In genomic region chr4:184713887-184714286, GRCh38 we compare ENCODE assay signal across 17 cellular contexts. TPM values are rescaled to one million over a fixed set of nuclear protein-coding genes. Genes with fewer than 3 reads are reported as not detected.
DNase-seq lines count a peak whose midpoint lies in the region; ATAC-seq lines count a peak whose summit lies in the region.
"Had no signal": no experiment of that assay in that cellular context is flagged by ENCODE, and none has a peak within 500 bp of the region (broad histone marks: within the 10 kb centered on the region; RNA-seq: fewer than 3 reads in every experiment).

No MANE protein-coding gene starts in this region.

- peak; percentile 44 for DNase-seq in activated CD4-positive, alpha-beta T cell treated with anti-CD3 and anti-CD28 coated beads, Interleukin-2, amount 10 ng/mL, durations not matched to agents 24 days and 14 days
- DNase-seq in activated CD4-positive, alpha-beta T cell treated with anti-CD3 and anti-CD28 coated beads for 4 hours: no peak
- no peak for DNase-seq in central memory CD8-positive, alpha-beta T cell (ENCODE audit: low spot score in 2 of 2)
- DNase-seq in mesendoderm: peak; percentile 57
- peak in 1 of 2 donors; percentile 43 for DNase-seq in trophoblast cell
- no peak for DNase-seq in H7
- DNase-seq: CD8-positive, alpha-beta T cell; DMS 273 treated with DMSO at 0.1 percent for 48 hours; DMS53; DND-41; EL had no signal

- H3K9me3 ChIP-seq in trophoblast cell (ENCODE audit: insufficient read depth, low read depth, low read length): no peaks in the 10 kb centered on the region
- H3K9me3 ChIP-seq: HAP-1 had no signal

- H4K12ac ChIP-seq in trophoblast cell (ENCODE audit: low read depth, low read length): no peak overlapping the region

- no peak overlapping the region for H3K4me3 ChIP-seq in mesendoderm (ENCODE audit: low read length)
- H3K4me3 ChIP-seq in trophoblast cell (ENCODE audit: low read depth, low read length): no peak overlapping the region
- H3K4me3 ChIP-seq in H7 (ENCODE audit: insufficient read depth, low read depth, low read length): no peak overlapping the region
- H3K4me3 ChIP-seq: BLaER1 treated with 17β-estradiol and CSF1 and Interleukin-3, amounts not matched to agents 10 nM and 100 nM; GM12878; HAP-1 had no signal

- H3K36me3 Mint-ChIP-seq in activated CD4-positive, alpha-beta T cell treated with anti-CD3 and anti-CD28 coated beads, Interleukin-2, amount 10 ng/mL, durations not matched to agents 24 days and 14 days (ENCODE audit: low read depth): peaks cover 63% of the 10 kb centered on the region
- H3K36me3 Mint-ChIP-seq in central memory CD8-positive, alpha-beta T cell (ENCODE audit: insufficient read depth): no peaks in the 10 kb centered on the region

- H3K4me1 Mint-ChIP-seq in activated CD4-positive, alpha-beta T cell treated with anti-CD3 and anti-CD28 coated beads, Interleukin-2, amount 10 ng/mL, durations not matched to agents 24 days and 14 days: peaks cover 26% of the 10 kb centered on the region
- no peaks in the 10 kb centered on the region for H3K4me1 Mint-ChIP-seq in central memory CD8-positive, alpha-beta T cell

- H3K4me1 ChIP-seq in mesendoderm (ENCODE audit: control insufficient read depth, low read depth, low read length) (no peaks in the 10 kb centered on the region), trophoblast cell (ENCODE audit: control insufficient read depth in 1 of 2, insufficient read depth in 2 of 2, low read length in 2 of 2) (no peaks in the 10 kb centered on the region)
- H3K4me1 ChIP-seq: BLaER1 treated with 17β-estradiol and CSF1 and Interleukin-3, amounts not matched to agents 10 nM and 100 nM; HAP-1 had no signal

- H3K27me3 ChIP-seq in mesendoderm (ENCODE audit: insufficient read depth, low read length, poor library complexity) (no peaks in the 10 kb centered on the region), trophoblast cell (ENCODE audit: insufficient read depth, low read length) (no peaks in the 10 kb centered on the region), H7 (ENCODE audit: control insufficient read depth, insufficient read depth, low read length) (no peaks in the 10 kb centered on the region)
- H3K27me3 ChIP-seq: BLaER1 treated with 17β-estradiol and CSF1 and Interleukin-3, amounts not matched to agents 10 nM and 100 nM had no signal

- H3K18ac ChIP-seq in mesendoderm (ENCODE audit: low read length): no peak overlapping the region
- no peak overlapping the region for H3K18ac ChIP-seq in trophoblast cell (ENCODE audit: low read length)

- no peak overlapping the region for H3K56ac ChIP-seq in mesendoderm (ENCODE audit: low read length)

- no peak overlapping the region for H3K14ac ChIP-seq in trophoblast cell (ENCODE audit: low read length)

- H3K23ac ChIP-seq in mesendoderm (ENCODE audit: low read length): no peak overlapping the region
- no peak overlapping the region for H3K23ac ChIP-seq in trophoblast cell (ENCODE audit: low read length)

- no peak for ATAC-seq in central memory CD8-positive, alpha-beta T cell (replicated peaks; ENCODE audit: extremely low read depth, poor library complexity, severe bottlenecking)
- no peak for ATAC-seq in GM21619 (IDR thresholded peaks at IDR 0.05; ENCODE audit: unreplicated experiment)
- ATAC-seq in HG03039 (IDR thresholded peaks at IDR 0.05; ENCODE audit: unreplicated experiment): no peak
- ATAC-seq: CD8-positive, alpha-beta T cell; GM12878 had no signal

- H4K8ac ChIP-seq in mesendoderm (ENCODE audit: low read depth, low read length) (no peak overlapping the region), trophoblast cell (ENCODE audit: low read depth, low read length) (no peak overlapping the region)

- H2AK5ac ChIP-seq in mesendoderm (ENCODE audit: low read length): no peak overlapping the region
- H2AK5ac ChIP-seq in trophoblast cell (ENCODE audit: low read length): no peak overlapping the region

- H2AFZ ChIP-seq in trophoblast cell (ENCODE audit: insufficient read depth, low read length, poor library complexity): no peak overlapping the region

- H4K5ac ChIP-seq in mesendoderm (ENCODE audit: low read length): no peak overlapping the region

- H3K9me3 Mint-ChIP-seq in activated CD4-positive, alpha-beta T cell treated with anti-CD3 and anti-CD28 coated beads, Interleukin-2, amount 10 ng/mL, durations not matched to agents 24 days and 14 days: no peaks in the 10 kb centered on the region
- no peaks in the 10 kb centered on the region for H3K9me3 Mint-ChIP-seq in central memory CD8-positive, alpha-beta T cell
- H3K9me3 Mint-ChIP-seq: CD8-positive, alpha-beta T cell had no signal

- H3K27ac ChIP-seq in mesendoderm (ENCODE audit: low read depth, low read length) (no peak overlapping the region), trophoblast cell (ENCODE audit: low read depth, low read length) (no peak overlapping the region)
- H3K27ac ChIP-seq: BLaER1 treated with 17β-estradiol and CSF1 and Interleukin-3, amounts not matched to agents 10 nM and 100 nM had no signal

- H3K79me1 ChIP-seq in mesendoderm (ENCODE audit: low read length) (peaks cover 7% of the 10 kb centered on the region), trophoblast cell (ENCODE audit: low read length) (no peaks in the 10 kb centered on the region)

- H3K36me3 ChIP-seq in mesendoderm (ENCODE audit: control insufficient read depth, insufficient read depth, low read length) (peaks cover 4% of the 10 kb centered on the region), trophoblast cell (ENCODE audit: control insufficient read depth in 1 of 2, insufficient read depth in 2 of 2, low read length in 2 of 2) (peaks cover 14 to 18% of the 10 kb centered on the region in 2 experiments), H7 (replicated peaks; ENCODE audit: control insufficient read depth, insufficient read depth, low read length) (peaks cover 21% of the 10 kb centered on the region)

- no peak overlapping the region for H2BK15ac ChIP-seq in mesendoderm (replicated peaks; ENCODE audit: low read depth)

- H3K4me2 ChIP-seq in mesendoderm (ENCODE audit: low read length) (no peak overlapping the region), trophoblast cell (ENCODE audit: low read length) (no peak overlapping the region)
- H3K4me2 ChIP-seq: BLaER1 treated with 17β-estradiol and CSF1 and Interleukin-3, amounts not matched to agents 10 nM and 100 nM had no signal

- H3K9ac ChIP-seq in mesendoderm (ENCODE audit: low read length): no peak overlapping the region
- H3K9ac ChIP-seq in trophoblast cell (ENCODE audit: low read length): peak overlapping the region; percentile 72
- H3K9ac ChIP-seq: BLaER1 treated with 17β-estradiol and CSF1 and Interleukin-3, amounts not matched to agents 10 nM and 100 nM had no signal

- H3K79me2 ChIP-seq in mesendoderm (ENCODE audit: control insufficient read depth, insufficient read depth, low read length) (no peaks in the 10 kb centered on the region), trophoblast cell (ENCODE audit: control insufficient read depth, insufficient read depth, low read length, poor library complexity) (no peaks in the 10 kb centered on the region)

- no peak overlapping the region for H4K91ac ChIP-seq in trophoblast cell (ENCODE audit: low read depth, low read length)

- no CpG with 5 or more reads among the region's 2 CpGs for WGBS in mesendoderm (ENCODE audit: extremely low coverage, insufficient coverage, low lambda C conversion rate)
- WGBS in trophoblast cell (ENCODE audit: extremely low coverage, insufficient coverage, insufficient read length): no CpG with 5 or more reads among the region's 2 CpGs

- no peak overlapping the region for H3K27ac Mint-ChIP-seq in activated CD4-positive, alpha-beta T cell treated with anti-CD3 and anti-CD28 coated beads, Interleukin-2, amount 10 ng/mL, durations not matched to agents 24 days and 14 days
- peak overlapping the region; percentile 32 for H3K27ac Mint-ChIP-seq in central memory CD8-positive, alpha-beta T cell (ENCODE audit: low read depth)
- H3K27ac Mint-ChIP-seq: B cell; CD8-positive, alpha-beta T cell had no signal

- H2BK5ac ChIP-seq in mesendoderm (ENCODE audit: low read length) (no peak overlapping the region), trophoblast cell (ENCODE audit: low read depth, low read length, poor library complexity) (no peak overlapping the region)

- H2BK12ac ChIP-seq in trophoblast cell (ENCODE audit: low read length): no peak overlapping the region

- no peaks in the 10 kb centered on the region for H3K27me3 Mint-ChIP-seq in activated CD4-positive, alpha-beta T cell treated with anti-CD3 and anti-CD28 coated beads, Interleukin-2, amount 10 ng/mL, durations not matched to agents 24 days and 14 days
- H3K27me3 Mint-ChIP-seq in central memory CD8-positive, alpha-beta T cell: no peaks in the 10 kb centered on the region
- H3K27me3 Mint-ChIP-seq: B cell had no signal

- H3K4me3 Mint-ChIP-seq in activated CD4-positive, alpha-beta T cell treated with anti-CD3 and anti-CD28 coated beads, Interleukin-2, amount 10 ng/mL, durations not matched to agents 24 days and 14 days: no peak overlapping the region
- H3K4me3 Mint-ChIP-seq in central memory CD8-positive, alpha-beta T cell: no peak overlapping the region
- H3K4me3 Mint-ChIP-seq: B cell; CD8-positive, alpha-beta T cell had no signal

- intact Hi-C loops in activated CD4-positive, alpha-beta T cell treated with anti-CD3 and anti-CD28 coated beads, Interleukin-2, amount 10 ng/mL, durations not matched to agents 24 days and 14 days (cut with micrococcal nuclease): no loop called here

- H2BK120ac ChIP-seq in mesendoderm (ENCODE audit: low read depth, low read length) (no peak overlapping the region), trophoblast cell (ENCODE audit: insufficient read depth, low read length, poor library complexity) (no peak overlapping the region)

- H3K4ac ChIP-seq in mesendoderm (ENCODE audit: low read depth, low read length) (no peak overlapping the region), trophoblast cell (ENCODE audit: low read depth, low read length) (no peak overlapping the region)

RNA-seq across cellular contexts. Expression of gene CENPU, which starts 20.0 kb away (rescaled TPM):
- total RNA-seq in activated CD4-positive, alpha-beta T cell treated with anti-CD3 and anti-CD28 coated beads, Interleukin-2, amount 10 ng/mL, durations not matched to agents 24 days and 14 days: 71.7 and 75.5 TPM in 2 replicates
- polyA plus RNA-seq in mesendoderm (2013, experiment 1 of 2): 103 TPM
- 103 TPM for polyA plus RNA-seq in mesendoderm (2013, experiment 2 of 2)
- 29.0 and 31.5 TPM in 2 replicates for polyA plus RNA-seq in trophoblast cell (2013)
- total RNA-seq in H7 (2014; rRNA removed; shearing (Covaris generic)): 74.8 and 104 TPM in 2 replicates

Comparison
In these comparisons a context has a peak if more than half of its experiments do, and no peak if none do; other contexts are left out.
1. DNase-seq: peak in activated CD4-positive, alpha-beta T cell treated with anti-CD3 and anti-CD28 coated beads, Interleukin-2, amount 10 ng/mL, durations not matched to agents 24 days and 14 days (single experiment) and mesendoderm (single experiment); none in activated CD4-positive, alpha-beta T cell treated with anti-CD3 and anti-CD28 coated beads for 4 hours (0 of 2), central memory CD8-positive, alpha-beta T cell (0 of 2) and H7 (single experiment).